12 cellular contexts compared by ENCODE assay signal in the genomic region with DNA sequence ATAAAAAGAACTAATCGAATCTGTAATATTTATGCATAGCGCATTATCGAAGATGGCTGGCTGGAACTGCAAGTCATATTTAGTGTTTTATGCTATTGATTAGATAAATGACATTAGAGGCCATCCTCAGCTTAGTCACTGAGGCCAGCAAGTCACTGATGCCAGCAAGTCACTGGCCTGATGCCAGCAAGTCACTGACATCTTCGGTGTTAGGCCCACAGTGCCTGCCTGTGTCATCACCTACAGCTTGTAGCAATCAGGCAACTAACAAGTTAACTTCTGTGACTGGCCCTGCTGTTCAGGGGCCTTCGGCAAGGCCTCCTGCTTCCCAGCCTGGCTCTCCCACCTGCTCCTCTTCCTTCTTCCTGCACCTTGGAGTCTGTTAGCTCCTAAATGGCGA.
"Had no signal": no experiment of that assay in that cellular context is flagged by ENCODE, and none has a peak within 500 bp of the region (broad histone marks: within the 10 kb centered on the region; RNA-seq: fewer than 3 reads in every experiment).

No MANE protein-coding gene starts in this region.

- DNase-seq: activated CD4-positive, alpha-beta T cell treated with anti-CD3 and anti-CD28 coated beads, Interleukin-2, amount 50 U/mL, for 1 hour; activated gamma-delta T cell treated with Interleukin-2 at 50 U/mL for 16 hours; activated T-cell treated with anti-CD3 and anti-CD28 coated beads, Interleukin-2, amount 50 U/mL, for 48 hours; cortex of kidney; effector memory CD4-positive, alpha-beta T cell; kidney glomerular epithelial cell; posterior cingulate gyrus; small intestine; T1000; thyroid gland had no signal

- H3K27me3 ChIP-seq: cardiac muscle cell, right atrium auricular region, thyroid gland had no signal

- H3K4me3 ChIP-seq: cardiac muscle cell, right atrium auricular region, thyroid gland had no signal

- H3K27ac ChIP-seq: cardiac muscle cell, right atrium auricular region, thyroid gland had no signal

- H3K9me3 ChIP-seq: right atrium auricular region, thyroid gland had no signal

- H3K4me1 ChIP-seq: right atrium auricular region, thyroid gland had no signal
